In genomic region chr5:180592176-180592575, GRCh38 we compare ENCODE assay signal across 24 cellular contexts. TPM values are rescaled to one million over a fixed set of nuclear protein-coding genes. Genes with fewer than 3 reads are reported as not detected.
DNase-seq lines count a peak whose midpoint lies in the region; ATAC-seq and TF ChIP-seq lines count a peak whose summit lies in the region.
"Had no signal": no experiment of that assay in that cellular context is flagged by ENCODE, and none has a peak within 500 bp of the region (broad histone marks: within the 10 kb centered on the region; RNA-seq: fewer than 3 reads in every experiment).

No MANE protein-coding gene starts in this region.

- no peak for TF ChIP-seq EP300 in stomach (IDR thresholded peaks at IDR 0.05)

- no peaks in the 10 kb centered on the region for H3K9me3 ChIP-seq in stomach
- H3K9me3 ChIP-seq: vagina had no signal

- peaks cover 15 to 63% (median 30%) of the 10 kb centered on the region in 3 donors for H3K27me3 ChIP-seq in stomach

- peaks cover 23 to 40% (median 32%) of the 10 kb centered on the region in 4 donors for H3K4me1 ChIP-seq in stomach

- no peaks in the 10 kb centered on the region for H3K36me3 ChIP-seq in stomach
- H3K36me3 ChIP-seq: MG63, vagina had no signal

- H3K9me3 Mint-ChIP-seq in Calu3 (ENCODE audit: low read depth, unreplicated experiment) (no peaks in the 10 kb centered on the region), glutamatergic neuron (ENCODE audit: unreplicated experiment) (peaks cover 2% of the 10 kb centered on the region), progenitor cell of endocrine pancreas (ENCODE audit: low read depth) (no peaks in the 10 kb centered on the region)
- H3K9me3 Mint-ChIP-seq: CD4-positive, alpha-beta T cell had no signal

- 80 to 91% (median 88%) methylated on average over 10 of the region's 10 CpGs for WGBS in stomach, 5 donors

- ATAC-seq in HG02798 (IDR thresholded peaks at IDR 0.05; ENCODE audit: poor library complexity, unreplicated experiment), result no peak
- ATAC-seq: esophagus mucosa had no signal

- CTCF ChIA-PET in Calu3 (lab: Charles Lee), result no interaction called here

- H3K27ac Mint-ChIP-seq in Calu3 (ENCODE audit: unreplicated experiment) (no peak overlapping the region), glutamatergic neuron (ENCODE audit: unreplicated experiment) (peak overlapping the region; percentile 14), progenitor cell of endocrine pancreas (no peak overlapping the region)
- H3K27ac Mint-ChIP-seq: activated CD8-positive, alpha-beta T cell treated with anti-CD3 and anti-CD28 coated beads, Interleukin-2, amount 10 ng/mL, durations not matched to agents 7 days and 5 days; CD4-positive, alpha-beta T cell had no signal

- H3K4me1 Mint-ChIP-seq in Calu3 (ENCODE audit: low read depth, unreplicated experiment) (peaks cover 16% of the 10 kb centered on the region), glutamatergic neuron (ENCODE audit: low read depth, unreplicated experiment) (no peaks in the 10 kb centered on the region), progenitor cell of endocrine pancreas (ENCODE audit: low read depth) (peaks cover 1% of the 10 kb centered on the region)

- H3K27ac ChIP-seq in stomach, result no peak overlapping the region
- H3K27ac ChIP-seq: vagina had no signal

- BruUV-seq in Calu3 (replicated peaks; lab: Mats Ljungman, UMichigan), result no TSS peak

- intact Hi-C loops in Calu3 (cut with micrococcal nuclease; ENCODE audit: unreplicated experiment), result no loop called here
- intact Hi-C loops in stomach (cut with DNase I; ENCODE audit: low total_unique reads), result no loop called here

- H3K4me3 ChIP-seq in stomach, result no peak overlapping the region
- H3K4me3 ChIP-seq: MG63, vagina had no signal

- H3K4me3 Mint-ChIP-seq in Calu3 (ENCODE audit: low read depth, unreplicated experiment) (peak overlapping the region; percentile 37), glutamatergic neuron (ENCODE audit: unreplicated experiment) (peak overlapping the region; percentile 79), progenitor cell of endocrine pancreas (ENCODE audit: low read depth) (peak overlapping the region; percentile 44)
- H3K4me3 Mint-ChIP-seq: activated CD8-positive, alpha-beta T cell treated with anti-CD3 and anti-CD28 coated beads, Interleukin-2, amount 10 ng/mL, durations not matched to agents 7 days and 5 days; CD4-positive, alpha-beta T cell had no signal

- peaks cover 81% of the 10 kb centered on the region for H3K27me3 Mint-ChIP-seq in Calu3 (ENCODE audit: unreplicated experiment)
- H3K27me3 Mint-ChIP-seq in glutamatergic neuron (ENCODE audit: unreplicated experiment), result peaks cover 28% of the 10 kb centered on the region
- H3K27me3 Mint-ChIP-seq in progenitor cell of endocrine pancreas, result peaks cover 52% of the 10 kb centered on the region

- DNase-seq in Calu3, result no peak
- peak; percentile 9 for DNase-seq in M059J (ENCODE audit: low read depth)
- DNase-seq in glutamatergic neuron, result no peak
- DNase-seq in progenitor cell of endocrine pancreas (ENCODE audit: low spot score, unreplicated experiment), result no peak
- DNase-seq in activated CD4-positive, alpha-beta T cell treated with anti-CD3 and anti-CD28 coated beads for 48 hours, result no peak
- DNase-seq in stomach, result no peak
- DNase-seq: activated CD4-positive, CD25-positive, alpha-beta regulatory T cell treated with anti-CD3 and anti-CD28 coated beads, Interleukin-2, amount 50 U/mL, for 72 hours; activated CD8-positive, alpha-beta T cell treated with anti-CD3 and anti-CD28 coated beads, Interleukin-2, amount 10 ng/mL, durations not matched to agents 7 days and 5 days; anterior cingulate cortex; CD4-positive, alpha-beta T cell; effector CD8-positive, alpha-beta T cell; GDM1; HCEC 1CT; MG63; NCI-H146; NCI-H2171; SW 1271 had no signal

- H3K36me3 Mint-ChIP-seq in Calu3 (ENCODE audit: insufficient read depth, unreplicated experiment), result no peaks in the 10 kb centered on the region
- no peaks in the 10 kb centered on the region for H3K36me3 Mint-ChIP-seq in glutamatergic neuron (ENCODE audit: unreplicated experiment)
- no peaks in the 10 kb centered on the region for H3K36me3 Mint-ChIP-seq in progenitor cell of endocrine pancreas (ENCODE audit: insufficient read depth)
- H3K36me3 Mint-ChIP-seq: IgD-negative memory B cell had no signal

- no peak for TF ChIP-seq POLR2A in stomach (IDR thresholded peaks at IDR 0.05)

- no peak for TF ChIP-seq CTCF in Calu3 (IDR thresholded peaks at IDR 0.05; ENCODE audit: unreplicated experiment)
- TF ChIP-seq CTCF in glutamatergic neuron (IDR thresholded peaks at IDR 0.05; ENCODE audit: partially characterized antibody, unreplicated experiment), result no peak
- TF ChIP-seq CTCF in progenitor cell of endocrine pancreas (IDR thresholded peaks at IDR 0.05; ENCODE audit: unreplicated experiment), result no peak
- no peak for TF ChIP-seq CTCF in stomach (IDR thresholded peaks at IDR 0.05)

RNA-seq across cellular contexts. Expression of gene SCGB3A1, which starts 0.9 kb away (rescaled TPM):
- total RNA-seq in Calu3 (2022), result not detected in 2 replicates
- not detected in 2 replicates for total RNA-seq in M059J (2014; rRNA removed; shearing (Covaris generic))
- total RNA-seq in glutamatergic neuron (ENCODE audit: unreplicated experiment), result not detected
- total RNA-seq in progenitor cell of endocrine pancreas, result 0.87 TPM in 1 of 2 replicates, not detected in the other
- total RNA-seq in stomach, result 100 to 1,000 TPM in 1 of 5 donors, not detected in 4; 785 TPM
- 10 to 100 TPM in 1 of 3 donors, 1 to 10 TPM in 1, not detected in 1; 3.7 to 35.3 TPM for polyA plus RNA-seq in stomach
- total RNA-seq: activated CD8-positive, alpha-beta T cell treated with anti-CD3 and anti-CD28 coated beads, Interleukin-2, amount 10 ng/mL, durations not matched to agents 7 days and 5 days; CD4-positive, alpha-beta T cell; frontal cortex; omental fat pad; temporal lobe; vagina had no signal
- polyA plus RNA-seq: IgD-negative memory B cell had no signal

RNA-seq across cellular contexts. Expression of gene FLT4, which starts 57.2 kb away (rescaled TPM):
- not detected in 2 replicates for total RNA-seq in Calu3 (2022)
- total RNA-seq in M059J (2014; rRNA removed; shearing (Covaris generic)), result not detected in 2 replicates
- 0.17 TPM for total RNA-seq in glutamatergic neuron (ENCODE audit: unreplicated experiment)
- total RNA-seq in progenitor cell of endocrine pancreas, result 2.0 TPM in 2 replicates
- 1 to 10 TPM; 1.6 to 9.5 (median 6.4) TPM for total RNA-seq in stomach
- 1 to 10 TPM in 2 of 3 donors, under 1 TPM in 1; 0.93 to 1.8 (median 1.1) TPM for polyA plus RNA-seq in stomach
